ENCODE assay signal across 1 cellular context in the genomic region with DNA sequence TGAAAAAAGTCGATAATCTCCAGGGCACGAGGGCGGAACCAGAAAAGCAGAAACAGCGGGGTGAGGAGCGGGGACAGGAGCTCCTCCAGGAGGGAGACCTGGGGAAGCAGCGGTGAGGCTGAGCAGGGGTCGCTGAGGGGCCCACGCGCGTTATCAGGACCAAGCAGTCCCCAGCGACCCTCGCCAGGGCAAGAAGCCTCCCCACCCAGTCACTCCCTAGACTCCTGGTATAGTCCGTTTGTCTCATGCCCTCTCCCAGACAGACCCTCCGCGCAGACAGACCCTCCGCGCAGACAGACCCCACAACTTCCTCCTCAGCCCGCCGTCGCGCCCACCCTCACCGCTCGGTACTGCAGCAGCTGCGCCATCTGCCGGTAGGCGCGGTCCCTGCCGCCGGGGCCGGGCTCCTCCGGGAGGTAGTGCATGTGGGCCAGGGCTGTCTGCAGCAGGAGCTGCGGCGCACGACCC.
TF ChIP-seq lines count a peak whose summit lies in the region.

No MANE protein-coding gene starts in this region.

TF ChIP-seq in HEK293, 187 proteins besides CTCF, POLR2A, EP300 and RAD21 (continued from another document):
- no peak for TF ChIP-seq ZNF23 (tag by site-specific recombination; IDR thresholded peaks at IDR 0.05; ENCODE audit: borderline replicate concordance)
- no peak for TF ChIP-seq ZBTB8A (tag by site-specific recombination; IDR thresholded peaks at IDR 0.05)
- 0 out of 2 replicates have a peak, but pooled peaks have one; percentile 14 for TF ChIP-seq KLF1 (tag by site-specific recombination; IDR thresholded peaks at IDR 0.05)
- TF ChIP-seq ZBTB17 (tag by site-specific recombination; IDR thresholded peaks at IDR 0.05), result 0 out of 2 replicates have a peak, but pooled peaks have one; percentile 43
- TF ChIP-seq, protein P1, sequence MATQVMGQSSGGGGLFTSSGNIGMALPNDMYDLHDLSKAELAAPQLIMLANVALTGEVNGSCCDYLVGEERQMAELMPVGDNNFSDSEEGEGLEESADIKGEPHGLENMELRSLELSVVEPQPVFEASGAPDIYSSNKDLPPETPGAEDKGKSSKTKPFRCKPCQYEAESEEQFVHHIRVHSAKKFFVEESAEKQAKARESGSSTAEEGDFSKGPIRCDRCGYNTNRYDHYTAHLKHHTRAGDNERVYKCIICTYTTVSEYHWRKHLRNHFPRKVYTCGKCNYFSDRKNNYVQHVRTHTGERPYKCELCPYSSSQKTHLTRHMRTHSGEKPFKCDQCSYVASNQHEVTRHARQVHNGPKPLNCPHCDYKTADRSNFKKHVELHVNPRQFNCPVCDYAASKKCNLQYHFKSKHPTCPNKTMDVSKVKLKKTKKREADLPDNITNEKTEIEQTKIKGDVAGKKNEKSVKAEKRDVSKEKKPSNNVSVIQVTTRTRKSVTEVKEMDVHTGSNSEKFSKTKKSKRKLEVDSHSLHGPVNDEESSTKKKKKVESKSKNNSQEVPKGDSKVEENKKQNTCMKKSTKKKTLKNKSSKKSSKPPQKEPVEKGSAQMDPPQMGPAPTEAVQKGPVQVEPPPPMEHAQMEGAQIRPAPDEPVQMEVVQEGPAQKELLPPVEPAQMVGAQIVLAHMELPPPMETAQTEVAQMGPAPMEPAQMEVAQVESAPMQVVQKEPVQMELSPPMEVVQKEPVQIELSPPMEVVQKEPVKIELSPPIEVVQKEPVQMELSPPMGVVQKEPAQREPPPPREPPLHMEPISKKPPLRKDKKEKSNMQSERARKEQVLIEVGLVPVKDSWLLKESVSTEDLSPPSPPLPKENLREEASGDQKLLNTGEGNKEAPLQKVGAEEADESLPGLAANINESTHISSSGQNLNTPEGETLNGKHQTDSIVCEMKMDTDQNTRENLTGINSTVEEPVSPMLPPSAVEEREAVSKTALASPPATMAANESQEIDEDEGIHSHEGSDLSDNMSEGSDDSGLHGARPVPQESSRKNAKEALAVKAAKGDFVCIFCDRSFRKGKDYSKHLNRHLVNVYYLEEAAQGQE (tag by site-specific recombination; IDR thresholded peaks at IDR 0.05), result no peak
- no peak for TF ChIP-seq ZNF433 (tag by site-specific recombination; IDR thresholded peaks at IDR 0.05; ENCODE audit: low read depth)
- TF ChIP-seq ZNF610 (tag by site-specific recombination; IDR thresholded peaks at IDR 0.05; ENCODE audit: borderline replicate concordance), result 0 out of 2 replicates have a peak, but pooled peaks have one; percentile 42
- TF ChIP-seq TRIM28 (IDR thresholded peaks at IDR 0.05; ENCODE audit: borderline replicate concordance, low read length), result no peak; the same call in 1 of the 2 replicates
- TF ChIP-seq ZNF48 (tag by site-specific recombination; IDR thresholded peaks at IDR 0.05), result no peak
- TF ChIP-seq ZNF175 (tag by site-specific recombination; IDR thresholded peaks at IDR 0.05), result no peak
- TF ChIP-seq, protein P2, sequence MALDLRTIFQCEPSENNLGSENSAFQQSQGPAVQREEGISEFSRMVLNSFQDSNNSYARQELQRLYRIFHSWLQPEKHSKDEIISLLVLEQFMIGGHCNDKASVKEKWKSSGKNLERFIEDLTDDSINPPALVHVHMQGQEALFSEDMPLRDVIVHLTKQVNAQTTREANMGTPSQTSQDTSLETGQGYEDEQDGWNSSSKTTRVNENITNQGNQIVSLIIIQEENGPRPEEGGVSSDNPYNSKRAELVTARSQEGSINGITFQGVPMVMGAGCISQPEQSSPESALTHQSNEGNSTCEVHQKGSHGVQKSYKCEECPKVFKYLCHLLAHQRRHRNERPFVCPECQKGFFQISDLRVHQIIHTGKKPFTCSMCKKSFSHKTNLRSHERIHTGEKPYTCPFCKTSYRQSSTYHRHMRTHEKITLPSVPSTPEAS (tag by site-specific recombination; IDR thresholded peaks at IDR 0.05), result no peak
- TF ChIP-seq, protein P3, sequence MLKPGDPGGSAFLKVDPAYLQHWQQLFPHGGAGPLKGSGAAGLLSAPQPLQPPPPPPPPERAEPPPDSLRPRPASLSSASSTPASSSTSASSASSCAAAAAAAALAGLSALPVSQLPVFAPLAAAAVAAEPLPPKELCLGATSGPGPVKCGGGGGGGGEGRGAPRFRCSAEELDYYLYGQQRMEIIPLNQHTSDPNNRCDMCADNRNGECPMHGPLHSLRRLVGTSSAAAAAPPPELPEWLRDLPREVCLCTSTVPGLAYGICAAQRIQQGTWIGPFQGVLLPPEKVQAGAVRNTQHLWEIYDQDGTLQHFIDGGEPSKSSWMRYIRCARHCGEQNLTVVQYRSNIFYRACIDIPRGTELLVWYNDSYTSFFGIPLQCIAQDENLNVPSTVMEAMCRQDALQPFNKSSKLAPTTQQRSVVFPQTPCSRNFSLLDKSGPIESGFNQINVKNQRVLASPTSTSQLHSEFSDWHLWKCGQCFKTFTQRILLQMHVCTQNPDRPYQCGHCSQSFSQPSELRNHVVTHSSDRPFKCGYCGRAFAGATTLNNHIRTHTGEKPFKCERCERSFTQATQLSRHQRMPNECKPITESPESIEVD (tag by site-specific recombination; IDR thresholded peaks at IDR 0.05), result no peak
- TF ChIP-seq ZNF311 (tag by site-specific recombination; IDR thresholded peaks at IDR 0.05; ENCODE audit: borderline replicate concordance), result no peak
- TF ChIP-seq ZNF558 (tag by site-specific recombination; IDR thresholded peaks at IDR 0.05), result no peak
- TF ChIP-seq GLIS2 (tag by site-specific recombination; IDR thresholded peaks at IDR 0.05), result peak; percentile 79
- no peak for TF ChIP-seq ZNF366 (tag by site-specific recombination; conservative IDR thresholded peaks at IDR 0.05)
- no peak for TF ChIP-seq ZNF560 (tag by site-specific recombination; IDR thresholded peaks at IDR 0.05; ENCODE audit: borderline replicate concordance)
- no peak for TF ChIP-seq IKZF3 (tag by site-specific recombination; IDR thresholded peaks at IDR 0.05)
- TF ChIP-seq, protein P4, sequence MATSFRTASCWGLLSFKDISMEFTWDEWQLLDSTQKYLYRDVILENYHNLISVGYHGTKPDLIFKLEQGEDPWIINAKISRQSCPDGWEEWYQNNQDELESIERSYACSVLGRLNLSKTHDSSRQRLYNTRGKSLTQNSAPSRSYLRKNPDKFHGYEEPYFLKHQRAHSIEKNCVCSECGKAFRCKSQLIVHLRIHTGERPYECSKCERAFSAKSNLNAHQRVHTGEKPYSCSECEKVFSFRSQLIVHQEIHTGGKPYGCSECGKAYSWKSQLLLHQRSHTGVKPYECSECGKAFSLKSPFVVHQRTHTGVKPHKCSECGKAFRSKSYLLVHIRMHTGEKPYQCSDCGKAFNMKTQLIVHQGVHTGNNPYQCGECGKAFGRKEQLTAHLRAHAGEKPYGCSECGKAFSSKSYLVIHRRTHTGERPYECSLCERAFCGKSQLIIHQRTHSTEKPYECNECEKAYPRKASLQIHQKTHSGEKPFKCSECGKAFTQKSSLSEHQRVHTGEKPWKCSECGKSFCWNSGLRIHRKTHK (tag by site-specific recombination; IDR thresholded peaks at IDR 0.05), result no peak
- no peak for TF ChIP-seq RBAK (tag by site-specific recombination; IDR thresholded peaks at IDR 0.05)
- TF ChIP-seq ZNF211 (tag by site-specific recombination; IDR thresholded peaks at IDR 0.05; ENCODE audit: low read depth), result no peak
- TF ChIP-seq ZNF239 (tag by site-specific recombination; IDR thresholded peaks at IDR 0.05), result no peak
- no peak for TF ChIP-seq ZNF341 (tag by site-specific recombination; IDR thresholded peaks at IDR 0.05; ENCODE audit: low read depth)
- TF ChIP-seq, protein P5, sequence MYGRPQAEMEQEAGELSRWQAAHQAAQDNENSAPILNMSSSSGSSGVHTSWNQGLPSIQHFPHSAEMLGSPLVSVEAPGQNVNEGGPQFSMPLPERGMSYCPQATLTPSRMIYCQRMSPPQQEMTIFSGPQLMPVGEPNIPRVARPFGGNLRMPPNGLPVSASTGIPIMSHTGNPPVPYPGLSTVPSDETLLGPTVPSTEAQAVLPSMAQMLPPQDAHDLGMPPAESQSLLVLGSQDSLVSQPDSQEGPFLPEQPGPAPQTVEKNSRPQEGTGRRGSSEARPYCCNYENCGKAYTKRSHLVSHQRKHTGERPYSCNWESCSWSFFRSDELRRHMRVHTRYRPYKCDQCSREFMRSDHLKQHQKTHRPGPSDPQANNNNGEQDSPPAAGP (tag by site-specific recombination; IDR thresholded peaks at IDR 0.05), result peak; percentile 64; the same call in 1 of the 2 replicates
- no peak for TF ChIP-seq ZNF114 (tag by site-specific recombination; IDR thresholded peaks at IDR 0.05)
- no peak for TF ChIP-seq ZNF747 (tag by site-specific recombination; IDR thresholded peaks at IDR 0.05)
- TF ChIP-seq, protein P6, sequence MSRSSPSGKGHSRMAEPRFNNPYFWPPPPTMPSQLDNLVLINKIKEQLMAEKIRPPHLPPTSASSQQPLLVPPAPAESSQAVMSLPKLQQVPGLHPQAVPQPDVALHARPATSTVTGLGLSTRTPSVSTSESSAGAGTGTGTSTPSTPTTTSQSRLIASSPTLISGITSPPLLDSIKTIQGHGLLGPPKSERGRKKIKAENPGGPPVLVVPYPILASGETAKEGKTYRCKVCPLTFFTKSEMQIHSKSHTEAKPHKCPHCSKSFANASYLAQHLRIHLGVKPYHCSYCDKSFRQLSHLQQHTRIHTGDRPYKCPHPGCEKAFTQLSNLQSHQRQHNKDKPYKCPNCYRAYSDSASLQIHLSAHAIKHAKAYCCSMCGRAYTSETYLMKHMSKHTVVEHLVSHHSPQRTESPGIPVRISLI (tag by site-specific recombination; IDR thresholded peaks at IDR 0.05), result no peak
- no peak for TF ChIP-seq MEIS1 (CRISPR knock-in tag; IDR thresholded peaks at IDR 0.05; ENCODE audit: borderline replicate concordance)
- peak; percentile 42; the same call in 1 of the 2 replicates for TF ChIP-seq ZNF335 (tag by site-specific recombination; conservative IDR thresholded peaks at IDR 0.05)
- peak; percentile 88 for TF ChIP-seq ZBTB7A (tag by site-specific recombination; IDR thresholded peaks at IDR 0.05; ENCODE audit: low read depth)
- peak; percentile 69 for TF ChIP-seq ZEB2 (tag by site-specific recombination; IDR thresholded peaks at IDR 0.05)
- no peak for TF ChIP-seq OSR2 (tag by site-specific recombination; IDR thresholded peaks at IDR 0.05)
- no peak for TF ChIP-seq ZNF155 (tag by site-specific recombination; IDR thresholded peaks at IDR 0.05)
- TF ChIP-seq ZNF792 (tag by site-specific recombination; IDR thresholded peaks at IDR 0.05), result no peak
- TF ChIP-seq, protein P7, sequence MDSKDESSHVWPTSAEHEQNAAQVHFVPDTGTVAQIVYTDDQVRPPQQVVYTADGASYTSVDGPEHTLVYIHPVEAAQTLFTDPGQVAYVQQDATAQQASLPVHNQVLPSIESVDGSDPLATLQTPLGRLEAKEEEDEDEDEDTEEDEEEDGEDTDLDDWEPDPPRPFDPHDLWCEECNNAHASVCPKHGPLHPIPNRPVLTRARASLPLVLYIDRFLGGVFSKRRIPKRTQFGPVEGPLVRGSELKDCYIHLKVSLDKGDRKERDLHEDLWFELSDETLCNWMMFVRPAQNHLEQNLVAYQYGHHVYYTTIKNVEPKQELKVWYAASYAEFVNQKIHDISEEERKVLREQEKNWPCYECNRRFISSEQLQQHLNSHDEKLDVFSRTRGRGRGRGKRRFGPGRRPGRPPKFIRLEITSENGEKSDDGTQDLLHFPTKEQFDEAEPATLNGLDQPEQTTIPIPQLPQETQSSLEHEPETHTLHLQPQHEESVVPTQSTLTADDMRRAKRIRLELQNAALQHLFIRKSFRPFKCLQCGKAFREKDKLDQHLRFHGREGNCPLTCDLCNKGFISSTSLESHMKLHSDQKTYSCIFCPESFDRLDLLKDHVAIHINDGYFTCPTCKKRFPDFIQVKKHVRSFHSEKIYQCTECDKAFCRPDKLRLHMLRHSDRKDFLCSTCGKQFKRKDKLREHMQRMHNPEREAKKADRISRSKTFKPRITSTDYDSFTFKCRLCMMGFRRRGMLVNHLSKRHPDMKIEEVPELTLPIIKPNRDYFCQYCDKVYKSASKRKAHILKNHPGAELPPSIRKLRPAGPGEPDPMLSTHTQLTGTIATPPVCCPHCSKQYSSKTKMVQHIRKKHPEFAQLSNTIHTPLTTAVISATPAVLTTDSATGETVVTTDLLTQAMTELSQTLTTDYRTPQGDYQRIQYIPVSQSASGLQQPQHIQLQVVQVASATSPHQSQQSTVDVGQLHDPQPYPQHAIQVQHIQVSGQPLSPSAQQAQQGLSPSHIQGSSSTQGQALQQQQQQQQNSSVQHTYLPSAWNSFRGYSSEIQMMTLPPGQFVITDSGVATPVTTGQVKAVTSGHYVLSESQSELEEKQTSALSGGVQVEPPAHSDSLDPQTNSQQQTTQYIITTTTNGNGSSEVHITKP (tag by site-specific recombination; IDR thresholded peaks at IDR 0.05), result no peak
- no peak for TF ChIP-seq KLF16 (tag by site-specific recombination; IDR thresholded peaks at IDR 0.05)
